In genomic region chr1:168392958-168393357, GRCh38 we compare ENCODE assay signal across 19 cellular contexts.
A peak's percentile ranks its signal among the peaks of the same experiment; 100 is the strongest.
DNase-seq lines count a peak whose midpoint lies in the region; ATAC-seq and TF ChIP-seq lines count a peak whose summit lies in the region.
"Had no signal": no experiment of that assay in that cellular context is flagged by ENCODE, and none has a peak within 500 bp of the region (broad histone marks: within the 10 kb centered on the region; RNA-seq: fewer than 3 reads in every experiment).

No MANE protein-coding gene starts in this region.

- 0 out of 2 replicates have a peak overlapping the region, but pooled peaks have one; percentile 47 for H2AFZ ChIP-seq in GM23338

- H4K20me1 ChIP-seq in GM23338 (replicated peaks; ENCODE audit: insufficient read depth), result no peaks in the 10 kb centered on the region

- no peak overlapping the region for H3K27ac Mint-ChIP-seq in GM23338
- H3K27ac Mint-ChIP-seq in effector memory CD8-positive, alpha-beta T cell, result peak overlapping the region; percentile 0 to 84
- peak overlapping the region; percentile 20 to 24 for H3K27ac Mint-ChIP-seq in natural killer cell treated with Interleukin-12 subunit alpha and Interleukin-12 subunit beta and Interleukin-15 and Interleukin-18, amount 100 ng/mL, for 72 hours
- H3K27ac Mint-ChIP-seq: activated naive CD8-positive, alpha-beta T cell treated with anti-CD3 and anti-CD28 coated beads for 36 hours; B cell; T-helper 2 cell treated with Interferon-gamma antibody and Interleukin-4, amounts not matched to agents 5 μg/mL and 100 μg/mL, for 36 hours had no signal

- H3K4me1 Mint-ChIP-seq in GM23338, result peaks cover 23% of the 10 kb centered on the region
- peaks cover 40 to 49% of the 10 kb centered on the region in 2 donors for H3K4me1 Mint-ChIP-seq in effector memory CD8-positive, alpha-beta T cell (ENCODE audit: low read depth in 2 of 2)
- H3K4me1 Mint-ChIP-seq in natural killer cell treated with Interleukin-12 subunit alpha and Interleukin-12 subunit beta and Interleukin-15 and Interleukin-18, amount 100 ng/mL, for 72 hours (ENCODE audit: low read depth in 2 of 2), result peaks cover 36 to 48% of the 10 kb centered on the region in 2 donors
- H3K4me1 Mint-ChIP-seq: activated naive CD8-positive, alpha-beta T cell treated with anti-CD3 and anti-CD28 coated beads for 36 hours; B cell had no signal

- no peaks in the 10 kb centered on the region for H3K36me3 Mint-ChIP-seq in GM23338 (ENCODE audit: low read depth)
- no peaks in the 10 kb centered on the region for H3K36me3 Mint-ChIP-seq in effector memory CD8-positive, alpha-beta T cell (ENCODE audit: insufficient read depth)
- H3K36me3 Mint-ChIP-seq in natural killer cell treated with Interleukin-12 subunit alpha and Interleukin-12 subunit beta and Interleukin-15 and Interleukin-18, amount 100 ng/mL, for 72 hours, result no peaks in the 10 kb centered on the region
- H3K36me3 Mint-ChIP-seq: activated naive CD8-positive, alpha-beta T cell treated with anti-CD3 and anti-CD28 coated beads for 36 hours had no signal

- DNase-seq in GM23338 (ENCODE audit: low spot score) (no peak), NCI-H2171 (lab: John Stamatoyannopoulos, UW) (peak; percentile 38), NCI-H1048 (lab: John Stamatoyannopoulos, UW) (no peak)
- no peak for DNase-seq in effector memory CD8-positive, alpha-beta T cell
- DNase-seq in natural killer cell treated with Interleukin-12 subunit alpha and Interleukin-12 subunit beta and Interleukin-15 and Interleukin-18, amount 100 ng/mL, for 72 hours (ENCODE audit: low spot score), result no peak
- no peak for DNase-seq in activated CD4-positive, alpha-beta T cell treated with anti-CD3 and anti-CD28 coated beads, Interleukin-2, amount 50 U/mL, for 4 hours
- DNase-seq: activated CD4-positive, alpha-beta T cell treated with anti-CD3 and anti-CD28 coated beads, Interleukin-2, amount 50 U/mL, for 1 hour; activated CD8-positive, alpha-beta memory T cell treated with anti-CD3 and anti-CD28 coated beads, Interleukin-2, amount 50 U/mL, for 48 hours; activated naive CD8-positive, alpha-beta T cell treated with anti-CD3 and anti-CD28 coated beads for 36 hours; gastrocnemius medialis; kidney glomerular epithelial cell; NCI-H524; spleen; stimulated activated CD4-positive, alpha-beta T cell treated with anti-CD3 and anti-CD28 coated beads, Interleukin-4, amount 100 ng/mL, for 1 hour; stimulated activated naive CD8-positive, alpha-beta T cell treated with anti-CD3 and anti-CD28 coated beads, Interleukin-15, Interleukin-2, amounts not matched to agents 100 U/mL and 50 U/mL, for 24 hours had no signal

- H3K27me3 ChIP-seq in GM23338 (ENCODE audit: insufficient read depth), result no peaks in the 10 kb centered on the region
- H3K27me3 ChIP-seq: gastrocnemius medialis, spleen had no signal

- no peak overlapping the region for H3K4me3 Mint-ChIP-seq in GM23338
- H3K4me3 Mint-ChIP-seq in effector memory CD8-positive, alpha-beta T cell, result peak overlapping the region; percentile 65 to 77
- peak overlapping the region; percentile 72 for H3K4me3 Mint-ChIP-seq in natural killer cell treated with Interleukin-12 subunit alpha and Interleukin-12 subunit beta and Interleukin-15 and Interleukin-18, amount 100 ng/mL, for 72 hours
- H3K4me3 Mint-ChIP-seq: activated naive CD8-positive, alpha-beta T cell treated with anti-CD3 and anti-CD28 coated beads for 36 hours; B cell; T-helper 2 cell treated with Interferon-gamma antibody and Interleukin-4, amounts not matched to agents 5 μg/mL and 100 μg/mL, for 36 hours had no signal

- no peaks in the 10 kb centered on the region for H3K9me2 ChIP-seq in GM23338 (ENCODE audit: insufficient read depth)

- no peaks in the 10 kb centered on the region for H3K79me2 ChIP-seq in GM23338 (replicated peaks; ENCODE audit: insufficient read depth)

- peaks cover 14% of the 10 kb centered on the region for H3K4me1 ChIP-seq in GM23338 (ENCODE audit: insufficient read depth)
- H3K4me1 ChIP-seq: gastrocnemius medialis had no signal

- H3K27ac ChIP-seq in GM23338 (ENCODE audit: low read depth), result no peak overlapping the region
- H3K27ac ChIP-seq: gastrocnemius medialis, spleen had no signal

- no peaks in the 10 kb centered on the region for H3K36me3 ChIP-seq in GM23338 (ENCODE audit: insufficient read depth)
- H3K36me3 ChIP-seq: gastrocnemius medialis, spleen had no signal

- peaks cover 2% of the 10 kb centered on the region for H3K27me3 Mint-ChIP-seq in GM23338 (ENCODE audit: insufficient read depth, low read depth, poor library complexity)
- H3K27me3 Mint-ChIP-seq in effector memory CD8-positive, alpha-beta T cell, result no peaks in the 10 kb centered on the region
- H3K27me3 Mint-ChIP-seq in natural killer cell treated with Interleukin-12 subunit alpha and Interleukin-12 subunit beta and Interleukin-15 and Interleukin-18, amount 100 ng/mL, for 72 hours, result no peaks in the 10 kb centered on the region

- no peaks in the 10 kb centered on the region for H3K9me3 Mint-ChIP-seq in GM23338
- H3K9me3 Mint-ChIP-seq in effector memory CD8-positive, alpha-beta T cell, result no peaks in the 10 kb centered on the region
- H3K9me3 Mint-ChIP-seq in natural killer cell treated with Interleukin-12 subunit alpha and Interleukin-12 subunit beta and Interleukin-15 and Interleukin-18, amount 100 ng/mL, for 72 hours, result no peaks in the 10 kb centered on the region
- H3K9me3 Mint-ChIP-seq: activated naive CD8-positive, alpha-beta T cell treated with anti-CD3 and anti-CD28 coated beads for 36 hours; T-helper 2 cell treated with Interferon-gamma antibody and Interleukin-4, amounts not matched to agents 5 μg/mL and 100 μg/mL, for 36 hours had no signal

- no peaks in the 10 kb centered on the region for H3F3A ChIP-seq in GM23338 (replicated peaks; ENCODE audit: low read depth)

- no peak overlapping the region for H3K4me3 ChIP-seq in GM23338
- H3K4me3 ChIP-seq: gastrocnemius medialis, spleen had no signal

- TF ChIP-seq CTCF in GM23338 (conservative IDR thresholded peaks at IDR 0.05; ENCODE audit: low read depth in 2 of 2), result no peak

- no peak overlapping the region for H3K4me2 ChIP-seq in GM23338

- ATAC-seq in GM23338 (no peak), HG02981 (IDR thresholded peaks at IDR 0.05; ENCODE audit: unreplicated experiment) (no peak)
- no peak for ATAC-seq in effector memory CD8-positive, alpha-beta T cell (replicated peaks)
- no peak for ATAC-seq in natural killer cell treated with Interleukin-12 subunit alpha and Interleukin-12 subunit beta and Interleukin-15 and Interleukin-18, amount 100 ng/mL, for 72 hours
- ATAC-seq: gastrocnemius medialis; SK-N-SH treated with all-trans-retinoic acid at 6 μM for 48 hours; stimulated activated naive CD8-positive, alpha-beta T cell treated with anti-CD3 and anti-CD28 coated beads, Interleukin-15, Interleukin-2, amounts not matched to agents 100 U/mL and 50 U/mL, for 24 hours had no signal

TF ChIP-seq in GM23338, 12 proteins besides CTCF, POLR2A, EP300 and RAD21 (continues in another document):
- TF ChIP-seq JUNB (IDR thresholded peaks at IDR 0.05; ENCODE audit: unreplicated experiment), result no peak
- no peak for TF ChIP-seq REST (IDR thresholded peaks at IDR 0.05; ENCODE audit: unreplicated experiment)
- TF ChIP-seq EZH2 (IDR thresholded peaks at IDR 0.05; ENCODE audit: low read depth, unreplicated experiment), result no peak
- no peak for TF ChIP-seq POLR2AphosphoS5 (IDR thresholded peaks at IDR 0.05; ENCODE audit: low read depth)
- TF ChIP-seq ZNF114 (CRISPR knock-in tag; IDR thresholded peaks at IDR 0.05), result no peak
- no peak for TF ChIP-seq ZNF331 (CRISPR knock-in tag; IDR thresholded peaks at IDR 0.05; ENCODE audit: low read depth)
- no peak for TF ChIP-seq STAT1 (IDR thresholded peaks at IDR 0.05; ENCODE audit: unreplicated experiment)
- no peak for TF ChIP-seq CREB1 (CRISPR knock-in tag; IDR thresholded peaks at IDR 0.05; ENCODE audit: low read depth)
